8 cellular contexts compared by ENCODE assay signal in the genomic region with DNA sequence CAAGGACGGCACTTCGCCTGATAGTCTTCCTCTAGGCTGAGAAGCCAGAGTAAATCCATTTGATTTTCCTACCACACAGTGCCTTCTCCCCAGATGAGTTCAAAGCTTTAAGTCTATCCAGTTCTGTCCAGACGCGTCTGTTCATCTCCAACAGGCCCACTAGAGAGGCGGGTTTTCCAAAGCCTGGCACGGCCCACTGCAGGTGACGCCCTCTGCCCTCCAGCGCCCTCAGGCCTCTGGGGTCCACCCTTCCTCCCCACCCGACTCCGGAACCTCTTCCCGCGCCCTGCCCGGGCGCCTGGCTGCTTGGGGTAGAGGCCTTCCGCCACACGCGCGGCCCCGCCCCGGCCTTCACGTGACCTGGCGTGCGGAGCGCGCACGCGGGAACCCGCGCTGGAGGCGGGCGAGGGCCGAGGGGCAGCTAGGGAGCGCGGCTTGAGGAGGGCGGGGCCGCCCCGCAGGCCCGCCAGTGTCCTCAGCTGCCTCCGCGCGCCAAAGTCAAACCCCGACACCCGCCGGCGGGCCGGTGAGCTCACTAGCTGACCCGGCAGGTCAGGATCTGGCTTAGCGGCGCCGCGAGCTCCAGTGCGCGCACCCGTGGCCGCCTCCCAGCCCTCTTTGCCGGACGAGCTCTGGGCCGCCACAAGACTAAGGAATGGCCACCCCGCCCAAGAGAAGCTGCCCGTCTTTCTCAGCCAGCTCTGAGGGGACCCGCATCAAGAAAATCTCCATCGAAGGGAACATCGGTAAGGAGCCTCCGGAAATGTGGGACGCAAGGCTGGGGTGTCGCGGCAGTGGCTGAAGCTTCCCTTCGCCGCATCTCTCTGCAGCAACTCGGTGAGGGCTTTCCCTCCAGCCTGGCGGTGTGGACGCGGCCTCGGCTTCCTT. TPM values are rescaled to one million over a fixed set of nuclear protein-coding genes. Genes with fewer than 3 reads are reported as not detected.
DNase-seq lines count a peak whose midpoint lies in the region; ATAC-seq and TF ChIP-seq lines count a peak whose summit lies in the region.

A gene (plus strand): TSS at position 469 of the 888 bp plus-strand sequence. CDS start 187 bp downstream, at position 656.

- H3K4me3 ChIP-seq in PC-3 (ENCODE audit: low read length) (peak within 1 kb of the TSS; percentile 75), muscle layer of colon (ENCODE audit: low read depth in 1 of 2, low read length in 2 of 2) (peak within 1 kb of the TSS; percentile 83 to 85)

- no peaks in the 10 kb centered on the region for H4K20me1 ChIP-seq in PC-3 (ENCODE audit: low read length)

- H3F3A ChIP-seq in PC-3 (ENCODE audit: low read length, unreplicated experiment): no peaks in the 10 kb centered on the region

- no peak for TF ChIP-seq CTCF in PC-3 (conservative IDR thresholded peaks at IDR 0.05; ENCODE audit: low read depth, low read length)

- H3K4me3 Mint-ChIP-seq in IgD-negative memory B cell: peak within 1 kb of the TSS; percentile 97 to 100 (median 98)
- H3K4me3 Mint-ChIP-seq in activated T-cell treated with anti-CD3 and anti-CD28 coated beads, Interleukin-2, amount 50 U/mL, for 24 hours: peak within 1 kb of the TSS; percentile 96

- H3K27ac ChIP-seq in PC-3 (ENCODE audit: low read length): peak within 1 kb of the TSS; percentile 29
- H3K27ac ChIP-seq in muscle layer of colon (ENCODE audit: low read depth, low read length): peak within 1 kb of the TSS; percentile 83

- CTCF ChIA-PET in PC-3 (lab: Charles Lee): interaction anchor here (0.6 to 1.4 kb wide), 4 partner anchors 17 to 108 kb away, joined by 3 to 13 read pairs (median 6); no protein-coding TSS in a partner anchor

- H3K9me3 Mint-ChIP-seq in IgD-negative memory B cell: no peaks in the 10 kb centered on the region
- H3K9me3 Mint-ChIP-seq in activated T-cell treated with anti-CD3 and anti-CD28 coated beads, Interleukin-2, amount 50 U/mL, for 24 hours: no peaks in the 10 kb centered on the region

- peaks cover 1% of the 10 kb centered on the region; the same call in 1 of the 2 replicates for H3K36me3 ChIP-seq in PC-3 (ENCODE audit: low read depth, low read length)
- H3K36me3 ChIP-seq in muscle layer of colon (ENCODE audit: insufficient read depth, low read length): no peaks in the 10 kb centered on the region

- no peaks in the 10 kb centered on the region for H3K9me2 ChIP-seq in PC-3 (replicated peaks; ENCODE audit: low read length)

- ATAC-seq in GM21576 (IDR thresholded peaks at IDR 0.05; ENCODE audit: unreplicated experiment) (peak; percentile 70), PC-3 (peak; percentile 87), esophagus mucosa (peak; percentile 96)

- H3K9me3 ChIP-seq in PC-3 (ENCODE audit: low read length) (no peaks in the 10 kb centered on the region), muscle layer of colon (ENCODE audit: low read length) (no peaks in the 10 kb centered on the region)

- POLR2A ChIA-PET in PC-3 (lab: Charles Lee; ENCODE audit: unreplicated experiment): interaction anchor here (0.6 to 1.0 kb wide), 5 partner anchors 9 to 1326 kb away, joined by 3 to 22 read pairs (median 7); no protein-coding TSS in a partner anchor

- H3K27me3 ChIP-seq in PC-3 (ENCODE audit: low read length) (no peaks in the 10 kb centered on the region), muscle layer of colon (ENCODE audit: control insufficient read depth in 1 of 2, insufficient read depth in 2 of 2, low read length in 2 of 2) (no peaks in the 10 kb centered on the region)

- H3K27ac Mint-ChIP-seq in IgD-negative memory B cell: peak within 1 kb of the TSS; percentile 22 to 99 (median 96)
- peak within 1 kb of the TSS; percentile 93 for H3K27ac Mint-ChIP-seq in activated T-cell treated with anti-CD3 and anti-CD28 coated beads, Interleukin-2, amount 50 U/mL, for 24 hours

- peak within 1 kb of the TSS; percentile 84 for H2AFZ ChIP-seq in PC-3 (ENCODE audit: low read length)

- TSS peak; percentile 36 for BruUV-seq in PC-3 (replicated peaks; lab: Mats Ljungman, UMichigan)

- H3K27me3 Mint-ChIP-seq in IgD-negative memory B cell: no peaks in the 10 kb centered on the region
- no peaks in the 10 kb centered on the region for H3K27me3 Mint-ChIP-seq in activated T-cell treated with anti-CD3 and anti-CD28 coated beads, Interleukin-2, amount 50 U/mL, for 24 hours

- peaks cover 31% of the 10 kb centered on the region for H3K4me1 ChIP-seq in PC-3 (ENCODE audit: insufficient read depth, low read length)
- peaks cover 10% of the 10 kb centered on the region for H3K4me1 ChIP-seq in muscle layer of colon (ENCODE audit: insufficient read depth, low read length)

- no peaks in the 10 kb centered on the region for H3K36me3 Mint-ChIP-seq in IgD-negative memory B cell
- peaks cover 48% of the 10 kb centered on the region for H3K36me3 Mint-ChIP-seq in activated T-cell treated with anti-CD3 and anti-CD28 coated beads, Interleukin-2, amount 50 U/mL, for 24 hours (ENCODE audit: low read depth)

- peaks cover 18 to 39% (median 29%) of the 10 kb centered on the region in 3 donors for H3K4me1 Mint-ChIP-seq in IgD-negative memory B cell
- peaks cover 49% of the 10 kb centered on the region for H3K4me1 Mint-ChIP-seq in activated T-cell treated with anti-CD3 and anti-CD28 coated beads, Interleukin-2, amount 50 U/mL, for 24 hours (ENCODE audit: low read depth)

- DNase-seq in DMS153 treated with DMSO at 0.1 percent for 48 hours (lab: John Stamatoyannopoulos, UW; ENCODE audit: unreplicated experiment) (peak; percentile 76), PC-3 (peak; percentile 95)
- peak; percentile 93 for DNase-seq in activated T-cell treated with anti-CD3 and anti-CD28 coated beads, Interleukin-2, amount 50 U/mL, for 24 hours
- DNase-seq in stimulated activated CD8-positive, alpha-beta memory T cell treated with anti-CD3 and anti-CD28 coated beads, Interleukin-7, amount 100 ng/mL, for 1 hour (ENCODE audit: low read depth in 2 of 2): peak; percentile 69 to 71

- peak within 1 kb of the TSS; percentile 89 for H3K4me2 ChIP-seq in PC-3 (ENCODE audit: low read length)

- H3K9ac ChIP-seq in PC-3 (ENCODE audit: low read length) (peak within 1 kb of the TSS; percentile 76), muscle layer of colon (ENCODE audit: low read length) (peak within 1 kb of the TSS; percentile 82)

- H3K79me2 ChIP-seq in PC-3 (ENCODE audit: low read length): peaks cover 45% of the 10 kb centered on the region

- intact Hi-C loops in PC-3 (cut with micrococcal nuclease): loop anchor here (2.0 to 5.0 kb wide), 3 partner anchors 91 to 306 kb away; a partner anchor contains a TSS

RNA-seq across cellular contexts. Expression of the gene that starts here (rescaled TPM):
- polyA plus RNA-seq in IgD-negative memory B cell: 112 TPM
- total RNA-seq in PC-3 (2014; rRNA removed) (19.5 and 21.0 TPM in 2 replicates), esophagus mucosa (9.5 TPM)

Comparison
In these comparisons a context has a peak if more than half of its experiments do, and no peak if none do; other contexts are left out.
1. Peak in every context shown above with its lines: DNase-seq, ATAC-seq, H3K4me3 ChIP-seq and H3K27ac ChIP-seq.